9 cellular contexts compared by ENCODE assay signal in the genomic region with DNA sequence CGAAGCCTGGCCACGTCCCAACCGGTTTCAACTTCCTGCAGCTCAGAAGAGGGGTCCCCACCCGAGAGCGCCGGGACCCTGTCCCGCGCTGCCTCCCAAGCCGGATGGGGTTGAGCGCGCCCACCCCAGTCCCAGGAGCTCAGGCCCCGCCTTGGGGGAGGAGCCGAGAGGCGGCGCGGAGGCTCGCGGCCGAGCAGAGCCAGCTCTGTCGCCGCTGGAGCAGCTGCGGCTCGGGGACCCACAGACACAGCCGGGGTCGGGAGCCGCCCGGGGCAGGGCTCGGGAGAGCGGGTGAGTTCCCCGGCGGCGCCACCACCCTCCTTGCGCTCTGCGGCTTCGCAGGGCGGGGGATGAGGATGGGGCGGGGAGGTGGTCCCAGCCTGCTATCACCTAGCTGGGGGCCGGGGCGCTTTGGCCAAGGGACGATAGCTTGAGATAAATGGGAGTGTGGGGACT.
DNase-seq lines count a peak whose midpoint lies in the region; ATAC-seq lines count a peak whose summit lies in the region.
"Had no signal": no experiment of that assay in that cellular context is flagged by ENCODE, and none has a peak within 500 bp of the region (broad histone marks: within the 10 kb centered on the region; RNA-seq: fewer than 3 reads in every experiment).

PPP1R16B (plus strand) TSS at position 196 of the 456 bp plus-strand sequence. CDS start 30,229 bp downstream, outside the sequence.

- H3K27ac Mint-ChIP-seq in effector memory CD8-positive, alpha-beta T cell, result peak within 1 kb of the TSS; percentile 98 to 99

- no peaks in the 10 kb centered on the region for H3K36me3 ChIP-seq in mucosa of stomach (ENCODE audit: control insufficient read depth, insufficient read depth, low read length)
- H3K36me3 ChIP-seq: SJSA1 had no signal

- peak within 1 kb of the TSS; percentile 62 for H3K9ac ChIP-seq in mucosa of stomach (ENCODE audit: low read length)

- H3K4me1 ChIP-seq in mucosa of stomach (ENCODE audit: control insufficient read depth, insufficient read depth, low read length), result peaks cover 3% of the 10 kb centered on the region

- ATAC-seq in GM21825 (IDR thresholded peaks at IDR 0.05; ENCODE audit: unreplicated experiment), result peak; percentile 54
- peak; percentile 65 for ATAC-seq in effector memory CD8-positive, alpha-beta T cell (replicated peaks)

- H3K4me3 Mint-ChIP-seq in effector memory CD8-positive, alpha-beta T cell, result peak within 1 kb of the TSS; percentile 85

- H3K4me1 Mint-ChIP-seq in effector memory CD8-positive, alpha-beta T cell (ENCODE audit: low read depth in 2 of 2), result peaks cover 45 to 50% of the 10 kb centered on the region in 2 donors

- no peaks in the 10 kb centered on the region for H3K27me3 Mint-ChIP-seq in effector memory CD8-positive, alpha-beta T cell

- H3K9me3 ChIP-seq in mucosa of stomach (ENCODE audit: control insufficient read depth, low read length), result no peaks in the 10 kb centered on the region
- H3K9me3 ChIP-seq: SJSA1 had no signal

- H3K36me3 Mint-ChIP-seq in effector memory CD8-positive, alpha-beta T cell (ENCODE audit: insufficient read depth), result peaks cover 61% of the 10 kb centered on the region

- H3K4me3 ChIP-seq in mucosa of stomach (ENCODE audit: low read length), result no peak within 1 kb of the TSS
- H3K4me3 ChIP-seq: SJSA1 had no signal

- no peaks in the 10 kb centered on the region for H3K9me3 Mint-ChIP-seq in effector memory CD8-positive, alpha-beta T cell

- H3K27me3 ChIP-seq in mucosa of stomach (ENCODE audit: control insufficient read depth, insufficient read depth, low read length), result peaks cover 34% of the 10 kb centered on the region

- DNase-seq in ELF-1 (ENCODE audit: low read depth, low spot score), result peak; percentile 69
- DNase-seq in NCI-H146 (lab: John Stamatoyannopoulos, UW), result peak; percentile 66
- peak; percentile 65 to 74 for DNase-seq in activated CD8-positive, alpha-beta memory T cell treated with anti-CD3 and anti-CD28 coated beads for 1 hour (ENCODE audit: extremely low read depth in 1 of 2, low read depth in 1 of 2)
- peak; percentile 88 to 89 (median 88) for DNase-seq in effector memory CD8-positive, alpha-beta T cell
- DNase-seq in stimulated activated CD8-positive, alpha-beta memory T cell treated with anti-CD3 and anti-CD28 coated beads, Interleukin-4, amount 100 ng/mL, for 1 hour (ENCODE audit: low read depth in 2 of 2, low spot score in 1 of 2), result peak; percentile 63 to 71
- DNase-seq in NCI-H526 treated with DMSO at 0.1 percent for 48 hours (lab: John Stamatoyannopoulos, UW), result no peak
